ENCODE assay signal across 14 cellular contexts in genomic region chr18:72999971-73000607, GRCh38.
DNase-seq lines count a peak whose midpoint lies in the region; ATAC-seq, FAIRE-seq and TF ChIP-seq lines count a peak whose summit lies in the region.
"Had no signal": no experiment of that assay in that cellular context is flagged by ENCODE, and none has a peak within 500 bp of the region (broad histone marks: within the 10 kb centered on the region; RNA-seq: fewer than 3 reads in every experiment).

No MANE protein-coding gene starts in this region.

- peak; percentile 98 for FAIRE-seq in D721Med (lab: Jason Lieb, UNC)
- no peak for FAIRE-seq in bronchial epithelial cell (lab: Jason Lieb, UNC)
- FAIRE-seq: A549, H54 had no signal

- no peaks in the 10 kb centered on the region for H3K79me2 ChIP-seq in PC-9 (ENCODE audit: low read depth)

- intact Hi-C loops in PC-9 (cut with micrococcal nuclease; ENCODE audit: unreplicated experiment), result no loop called here

- TF ChIP-seq CTCF in D721Med (IDR thresholded peaks at IDR 0.05; ENCODE audit: insufficient read depth, missing control alignments), result no peak
- TF ChIP-seq CTCF in PC-9 (conservative IDR thresholded peaks at IDR 0.05), result no peak
- TF ChIP-seq CTCF in bronchial epithelial cell (IDR thresholded peaks at IDR 0.05; ENCODE audit: insufficient read depth, low read length, severe bottlenecking), result no peak
- no peak for TF ChIP-seq CTCF in GM20000 (IDR thresholded peaks at IDR 0.05; ENCODE audit: extremely low read depth, missing control alignments)

- no TSS peak for BruUV-seq in PC-9 (replicated peaks; lab: Mats Ljungman, UMichigan)

- no peaks in the 10 kb centered on the region for H3K9me2 ChIP-seq in PC-9 (ENCODE audit: insufficient read depth)

- H3K27me3 ChIP-seq in PC-9 (ENCODE audit: insufficient read depth, low read depth) (no peaks in the 10 kb centered on the region), bronchial epithelial cell (ENCODE audit: control insufficient read depth, insufficient read depth, low read length) (no peaks in the 10 kb centered on the region)

- CTCF ChIA-PET in PC-9 (lab: Charles Lee), result no interaction called here

- H3K27ac ChIP-seq in PC-9, result peak overlapping the region; percentile 73
- H3K27ac ChIP-seq: A549, GM23248 had no signal

- H3K9me3 ChIP-seq in PC-9 (ENCODE audit: insufficient read depth, low read depth), result peaks cover 12% of the 10 kb centered on the region; the same call in 1 of the 2 replicates
- H3K9me3 ChIP-seq: A549 had no signal

- peak overlapping the region; percentile 52 for H3K4me2 ChIP-seq in PC-9
- H3K4me2 ChIP-seq: A549 had no signal

- POLR2A ChIA-PET in PC-9 (lab: Charles Lee; ENCODE audit: unreplicated experiment), result interaction anchor here (0.7 kb wide), 1 partner anchor 264 kb away, joined by 7 read pairs; no protein-coding TSS in a partner anchor

- DNase-seq in D721Med (ENCODE audit: insufficient read length, low spot score) (no peak), PC-9 (peak in 1 of 2 experiments; percentile 96), bronchial epithelial cell (ENCODE audit: low read depth) (peak; percentile 47), renal cortical epithelial cell (ENCODE audit: low read depth) (peak; percentile 7), NK-92 (lab: John Stamatoyannopoulos, UW; ENCODE audit: unreplicated experiment) (no peak), GM20000 (ENCODE audit: low spot score) (no peak)
- DNase-seq: CD8-positive, alpha-beta T cell; COR-L47; DMS53; GF-D8; GM23248 had no signal

- peaks cover 16% of the 10 kb centered on the region for H3F3A ChIP-seq in PC-9 (ENCODE audit: insufficient read depth, low read depth)

- ATAC-seq in GM21526 (IDR thresholded peaks at IDR 0.05; ENCODE audit: low FRiP score, unreplicated experiment), result no peak
- ATAC-seq: A549; CD8-positive, alpha-beta T cell had no signal

- no peaks in the 10 kb centered on the region for H4K20me1 ChIP-seq in PC-9 (ENCODE audit: insufficient read depth)

- peaks cover 31% of the 10 kb centered on the region for H3K4me1 ChIP-seq in PC-9 (replicated peaks; ENCODE audit: insufficient read depth)
- H3K4me1 ChIP-seq: A549 had no signal

- H3K36me3 ChIP-seq in PC-9 (ENCODE audit: low read depth) (no peaks in the 10 kb centered on the region), bronchial epithelial cell (ENCODE audit: control insufficient read depth, insufficient read depth, low read length) (no peaks in the 10 kb centered on the region)

- no peak overlapping the region for H2AFZ ChIP-seq in PC-9
- H2AFZ ChIP-seq: GM23248 had no signal

- H3K4me3 ChIP-seq in PC-9 (peak overlapping the region; percentile 4; the same call in 1 of the 2 replicates), bronchial epithelial cell (ENCODE audit: low read depth, low read length) (no peak overlapping the region)
- H3K4me3 ChIP-seq: A549, GM23248 had no signal

Comparison
In these comparisons a context has a peak if more than half of its experiments do, and no peak if none do; other contexts are left out.
1. DNase-seq: peak in bronchial epithelial cell (single experiment) and renal cortical epithelial cell (single experiment); none in D721Med (single experiment), NK-92 (single experiment) and GM20000 (single experiment).